24 cellular contexts compared by ENCODE assay signal in genomic region chr3:138587374-138587773, GRCh38. TPM values are rescaled to one million over a fixed set of nuclear protein-coding genes. Genes with fewer than 3 reads are reported as not detected.
DNase-seq lines count a peak whose midpoint lies in the region; ATAC-seq, FAIRE-seq and TF ChIP-seq lines count a peak whose summit lies in the region.
"Had no signal": no experiment of that assay in that cellular context is flagged by ENCODE, and none has a peak within 500 bp of the region (broad histone marks: within the 10 kb centered on the region; RNA-seq: fewer than 3 reads in every experiment).

No MANE protein-coding gene starts in this region.

- TF ChIP-seq POLR2A in HepG2 (IDR thresholded peaks at IDR 0.05; ENCODE audit: insufficient read depth in 1 of 2, low read depth in 2 of 2, low read length in 2 of 2) (no peak), right lobe of liver (IDR thresholded peaks at IDR 0.05) (no peak)

- H3K4me3 ChIP-seq in HepG2 (replicated peaks in 1 of 3; ENCODE audit: insufficient read depth in 1 of 3, low read depth in 2 of 3, low read length in 3 of 3) (no peak overlapping the region), right lobe of liver (no peak overlapping the region)
- H3K4me3 ChIP-seq: A549; BLaER1 treated with 17β-estradiol and CSF1 and Interleukin-3, amounts not matched to agents 10 nM and 100 nM; GM12878 had no signal

- H3K4me3 Mint-ChIP-seq in WTC11 = no peak overlapping the region
- H3K4me3 Mint-ChIP-seq: B cell; CD4-positive, alpha-beta T cell; CD8-positive, alpha-beta T cell had no signal

- WGBS in HepG2 (ENCODE audit: low lambda C conversion rate) = 100% methylated on average over 1 of the region's 1 CpG
- 100% methylated on average over 1 of the region's 1 CpG for WGBS in right lobe of liver (ENCODE audit: insufficient coverage, low coverage, low lambda C conversion rate, missing lambda C conversion rate)

- no peaks in the 10 kb centered on the region for H3K27me3 Mint-ChIP-seq in WTC11 (ENCODE audit: low read depth)
- H3K27me3 Mint-ChIP-seq: B cell; CD4-positive, alpha-beta T cell had no signal

- H3K27ac Mint-ChIP-seq in WTC11 = no peak overlapping the region
- H3K27ac Mint-ChIP-seq: B cell; CD4-positive, alpha-beta T cell; CD8-positive, alpha-beta T cell had no signal

- POLR2A ChIA-PET in HepG2 (lab: Yijun Ruan, JAX) = no interaction called here
- POLR2A ChIA-PET in WTC11 (lab: Charles Lee) = interaction anchor here (0.7 kb wide), 1 partner anchor 180 kb away, joined by 3 read pairs; no protein-coding TSS in a partner anchor

- DNase-seq in HepG2 (ENCODE audit: low spot score) (no peak), right lobe of liver (no peak), WTC11 (ENCODE audit: low spot score) (no peak), iPS-NIHi7 (ENCODE audit: extremely low spot score) (no peak), DMS153 treated with DMSO at 0.1 percent for 48 hours (lab: John Stamatoyannopoulos, UW; ENCODE audit: unreplicated experiment) (no peak)
- DNase-seq: AML-193; Caco-2; Calu3; CD4-positive, alpha-beta T cell; CD8-positive, alpha-beta T cell; DMS53; DMS79; DND-41; EL; GDM1 had no signal

- H3K27ac ChIP-seq in HepG2 (ENCODE audit: extremely low read length, insufficient read depth, low read length) = no peak overlapping the region
- no peak overlapping the region for H3K27ac ChIP-seq in right lobe of liver
- H3K27ac ChIP-seq: 22Rv1; A549; BLaER1 treated with 17β-estradiol and CSF1 and Interleukin-3, amounts not matched to agents 10 nM and 100 nM; C4-2B had no signal

- intact Hi-C loops in HepG2 (cut with micrococcal nuclease; ENCODE audit: unreplicated experiment) = no loop called here
- intact Hi-C loops in right lobe of liver (cut with DNase I) = no loop called here

- H3K4me1 Mint-ChIP-seq in WTC11 = no peaks in the 10 kb centered on the region
- H3K4me1 Mint-ChIP-seq: B cell had no signal

- H3K4me1 ChIP-seq in HepG2 (ENCODE audit: insufficient read depth, low read length) = peaks cover 7% of the 10 kb centered on the region
- H3K4me1 ChIP-seq in right lobe of liver = peaks cover 0 to 3% (median 0%) of the 10 kb centered on the region in 4 donors
- H3K4me1 ChIP-seq: A549 had no signal

- BruUV-seq in HepG2 (replicated peaks; lab: Mats Ljungman, UMichigan) = no TSS peak

- H3K9me3 ChIP-seq in HepG2 (ENCODE audit: low read length) (no peaks in the 10 kb centered on the region), right lobe of liver (no peaks in the 10 kb centered on the region)
- H3K9me3 ChIP-seq: A549, Caco-2 had no signal

- CTCF ChIA-PET in HepG2 (lab: Yijun Ruan, JAX; ENCODE audit: low intra/inter-chr PET ratio, low total read pairs) (no interaction called here), WTC11 (lab: Charles Lee) (interaction anchor here (0.8 to 1.3 kb wide), 2 partner anchors 108 to 170 kb away, joined by 5 read pairs; no protein-coding TSS in a partner anchor)

- peaks cover 4% of the 10 kb centered on the region for H3K9me3 Mint-ChIP-seq in WTC11
- H3K9me3 Mint-ChIP-seq: CD4-positive, alpha-beta T cell; CD8-positive, alpha-beta T cell had no signal

- H4K20me1 ChIP-seq in HepG2 (ENCODE audit: insufficient read depth, low read length) = no peaks in the 10 kb centered on the region
- H4K20me1 ChIP-seq: BLaER1 treated with 17β-estradiol and CSF1 and Interleukin-3, amounts not matched to agents 10 nM and 100 nM had no signal

- no peak for ATAC-seq in HepG2
- no peak for ATAC-seq in right lobe of liver
- no peak for ATAC-seq in WTC11
- ATAC-seq: A549; CD8-positive, alpha-beta T cell; GM12878 had no signal

- in situ Hi-C loops in HepG2 (cut with HindIII; ENCODE audit: extremely low pct_ligation_motif_present, low pct_unique_long_range_greater_than_20kb) = no loop called here

- no peak for TF ChIP-seq CTCF in HepG2 (CRISPR knock-in tag; IDR thresholded peaks at IDR 0.05)
- TF ChIP-seq CTCF in right lobe of liver (IDR thresholded peaks at IDR 0.05) = no peak
- TF ChIP-seq CTCF in WTC11 (IDR thresholded peaks at IDR 0.05) = no peak

- H2AFZ ChIP-seq in HepG2 (ENCODE audit: low read length) = no peak overlapping the region

- TF ChIP-seq EP300 in HepG2 (IDR thresholded peaks at IDR 0.05; ENCODE audit: low read depth in 2 of 2, low read length in 2 of 2) (no peak), HepG2 (CRISPR knock-in tag; IDR thresholded peaks at IDR 0.05; ENCODE audit: borderline replicate concordance) (no peak)

- no peaks in the 10 kb centered on the region for H3K27me3 ChIP-seq in HepG2 (ENCODE audit: control insufficient read depth in 1 of 2, insufficient read depth in 2 of 2, low read length in 2 of 2)
- H3K27me3 ChIP-seq in right lobe of liver = no peaks in the 10 kb centered on the region
- H3K27me3 ChIP-seq: BLaER1 treated with 17β-estradiol and CSF1 and Interleukin-3, amounts not matched to agents 10 nM and 100 nM had no signal

- no peak overlapping the region for H3K9ac ChIP-seq in HepG2 (ENCODE audit: insufficient read depth, low read depth, low read length)
- H3K9ac ChIP-seq: BLaER1 treated with 17β-estradiol and CSF1 and Interleukin-3, amounts not matched to agents 10 nM and 100 nM had no signal

- no peaks in the 10 kb centered on the region for H3K79me2 ChIP-seq in HepG2 (ENCODE audit: insufficient read depth, low read length)

- TF ChIP-seq RAD21 in HepG2 (CRISPR knock-in tag; IDR thresholded peaks at IDR 0.05) = no peak

- no peak for FAIRE-seq in HepG2 (lab: Jason Lieb, UNC)
- FAIRE-seq: A549, D721Med, GM12878, GM12892, GM18507 had no signal

- H3K4me2 ChIP-seq in HepG2 (ENCODE audit: low read depth, low read length) = no peak overlapping the region
- H3K4me2 ChIP-seq: A549; BLaER1 treated with 17β-estradiol and CSF1 and Interleukin-3, amounts not matched to agents 10 nM and 100 nM had no signal

- no peaks in the 10 kb centered on the region; a peak in 1 of 5 replicates for H3K36me3 ChIP-seq in HepG2 (replicated peaks in 1 of 2; ENCODE audit: control insufficient read depth in 1 of 2, insufficient read depth in 2 of 2, low read length in 2 of 2)
- peaks cover 0 to 12% (median 0%) of the 10 kb centered on the region in 4 donors for H3K36me3 ChIP-seq in right lobe of liver

- peaks cover 2% of the 10 kb centered on the region for H3K36me3 Mint-ChIP-seq in WTC11

TF ChIP-seq in HepG2, 621 proteins besides CTCF, POLR2A, EP300 and RAD21 (continues in another document):
- no peak for TF ChIP-seq ZNF558 (CRISPR knock-in tag; IDR thresholded peaks at IDR 0.05; ENCODE audit: borderline replicate concordance)

TF ChIP-seq in WTC11, 78 proteins besides CTCF, POLR2A, EP300 and RAD21 (continues in another document):
- TF ChIP-seq ZNF121 (CRISPR knock-in tag; IDR thresholded peaks at IDR 0.05) = peak; percentile 59; the same call in 1 of the 2 replicates
- no peak for TF ChIP-seq SMAD4 (CRISPR knock-in tag; IDR thresholded peaks at IDR 0.05)

RNA-seq across cellular contexts. Expression of gene CEP70, which starts 6.7 kb away (rescaled TPM):
- total RNA-seq in HepG2 (2016; rRNA removed; fragmentation: Illumina TruSeq; extraction: Trizol) (22.3 and 24.4 TPM in 2 replicates), right lobe of liver (10 to 100 TPM; 13.8 to 26.7 (median 21.4) TPM), WTC11 (2021) (27.2 to 34.8 TPM (median 33.5 TPM) in 3 replicates)
- total RNA-seq in HepG2 (2016; cell fraction: cytosol; rRNA removed; fragmentation: Illumina TruSeq; extraction: Trizol; ENCODE audit: low read depth) = 45.4 and 52.7 TPM in 2 replicates
- total RNA-seq in HepG2 (2016; cell fraction: insoluble cytoplasmic fraction; rRNA removed; fragmentation: Illumina TruSeq; extraction: Trizol) = 21.6 and 27.0 TPM in 2 replicates
- 32.9 and 33.3 TPM in 2 replicates for total RNA-seq in HepG2 (2016; cell fraction: membrane; rRNA removed; fragmentation: Illumina TruSeq; extraction: Trizol)
- 30.3 and 32.7 TPM in 2 replicates for total RNA-seq in HepG2 (2016; cell fraction: nucleus; rRNA removed; fragmentation: Illumina TruSeq; extraction: Trizol)
- 3.9 and 4.0 TPM in 2 replicates for polyA plus RNA-seq in HepG2 (2011; rRNA removed)
- polyA plus RNA-seq in HepG2 (2011; cell fraction: cytosol; rRNA removed) = 1.7 and 2.2 TPM in 2 replicates
- polyA plus RNA-seq in HepG2 (2011; cell fraction: nucleus; rRNA removed) = 3.8 and 4.3 TPM in 2 replicates
- polyA plus RNA-seq in HepG2 (2012) = 7.1 and 11.8 TPM in 2 replicates
- 14.6 and 16.6 TPM in 2 replicates for polyA plus RNA-seq in HepG2 (2016; cell fraction: cytosol; fragmentation: Illumina TruSeq; extraction: Trizol; ENCODE audit: low read depth)
- polyA plus RNA-seq in HepG2 (2016; cell fraction: insoluble cytoplasmic fraction; fragmentation: Illumina TruSeq; extraction: Trizol; ENCODE audit: low read depth) = 20.6 and 21.8 TPM in 2 replicates
- 18.9 and 22.1 TPM in 2 replicates for polyA plus RNA-seq in HepG2 (2016; cell fraction: membrane; fragmentation: Illumina TruSeq; extraction: Trizol; ENCODE audit: low read depth)
- 16.1 and 18.5 TPM in 2 replicates for polyA plus RNA-seq in HepG2 (2016; cell fraction: nucleus; fragmentation: Illumina TruSeq; extraction: Trizol; ENCODE audit: insufficient read depth, low read depth)
- 2.2 and 4.7 TPM in 2 replicates for polyA minus RNA-seq in HepG2 (2011; rRNA and poly(A)+ RNA removed; ENCODE audit: low replicate concordance)
- 5.1 and 9.1 TPM in 2 replicates for polyA minus RNA-seq in HepG2 (2011; cell fraction: cytosol; rRNA and poly(A)+ RNA removed)
- polyA minus RNA-seq in HepG2 (2011; cell fraction: nucleus; rRNA and poly(A)+ RNA removed) = 37.3 and 39.8 TPM in 2 replicates

RNA-seq across cellular contexts. Expression of gene FAIM, which starts 21.2 kb away (rescaled TPM):
- total RNA-seq in HepG2 (2016; rRNA removed; fragmentation: Illumina TruSeq; extraction: Trizol) (25.8 and 33.9 TPM in 2 replicates), right lobe of liver (1 to 10 TPM; 3.3 to 6.1 (median 3.9) TPM), WTC11 (2021) (4.8 to 6.4 TPM (median 5.4 TPM) in 3 replicates)
- total RNA-seq in HepG2 (2016; cell fraction: cytosol; rRNA removed; fragmentation: Illumina TruSeq; extraction: Trizol; ENCODE audit: low read depth) = 15.4 and 17.2 TPM in 2 replicates
- 24.8 and 42.4 TPM in 2 replicates for total RNA-seq in HepG2 (2016; cell fraction: insoluble cytoplasmic fraction; rRNA removed; fragmentation: Illumina TruSeq; extraction: Trizol)
- 14.4 and 16.1 TPM in 2 replicates for total RNA-seq in HepG2 (2016; cell fraction: membrane; rRNA removed; fragmentation: Illumina TruSeq; extraction: Trizol)
- total RNA-seq in HepG2 (2016; cell fraction: nucleus; rRNA removed; fragmentation: Illumina TruSeq; extraction: Trizol) = 7.9 and 10.0 TPM in 2 replicates
- 3.3 and 4.3 TPM in 2 replicates for polyA plus RNA-seq in HepG2 (2011; rRNA removed)
- polyA plus RNA-seq in HepG2 (2011; cell fraction: cytosol; rRNA removed) = 2.0 and 3.2 TPM in 2 replicates
- polyA plus RNA-seq in HepG2 (2011; cell fraction: nucleus; rRNA removed) = 2.0 and 3.8 TPM in 2 replicates
- polyA plus RNA-seq in HepG2 (2012) = 9.8 and 12.1 TPM in 2 replicates
- polyA plus RNA-seq in HepG2 (2016; cell fraction: cytosol; fragmentation: Illumina TruSeq; extraction: Trizol; ENCODE audit: low read depth) = 13.4 and 17.3 TPM in 2 replicates
- polyA plus RNA-seq in HepG2 (2016; cell fraction: insoluble cytoplasmic fraction; fragmentation: Illumina TruSeq; extraction: Trizol; ENCODE audit: low read depth) = 45.4 and 49.9 TPM in 2 replicates
- 14.8 and 17.4 TPM in 2 replicates for polyA plus RNA-seq in HepG2 (2016; cell fraction: membrane; fragmentation: Illumina TruSeq; extraction: Trizol; ENCODE audit: low read depth)
- polyA plus RNA-seq in HepG2 (2016; cell fraction: nucleus; fragmentation: Illumina TruSeq; extraction: Trizol; ENCODE audit: insufficient read depth, low read depth) = 22.9 and 26.9 TPM in 2 replicates
- polyA minus RNA-seq in HepG2 (2011; rRNA and poly(A)+ RNA removed; ENCODE audit: low replicate concordance) = 0.64 and 3.5 TPM in 2 replicates
- polyA minus RNA-seq in HepG2 (2011; cell fraction: cytosol; rRNA and poly(A)+ RNA removed) = 2.9 and 3.8 TPM in 2 replicates
- 4.4 and 5.6 TPM in 2 replicates for polyA minus RNA-seq in HepG2 (2011; cell fraction: nucleus; rRNA and poly(A)+ RNA removed)

Comparison
In these comparisons a context has a peak if more than half of its experiments do, and no peak if none do; other contexts are left out.
1. Of the 50 proteins assayed by ChIP-seq in both HepG2 and WTC11: peak only in HepG2: none; only in WTC11: none; in both: ZNF121; in neither: 49.